ENCODE assay signal across 12 cellular contexts in genomic region chr2:237025090-237025865, GRCh38.
A peak's percentile ranks its signal among the peaks of the same experiment; 100 is the strongest.
DNase-seq lines count a peak whose midpoint lies in the region; TF ChIP-seq lines count a peak whose summit lies in the region.
"Had no signal": no experiment of that assay in that cellular context is flagged by ENCODE, and none has a peak within 500 bp of the region (broad histone marks: within the 10 kb centered on the region; RNA-seq: fewer than 3 reads in every experiment).

No MANE protein-coding gene starts in this region.

- intact Hi-C loops in left ventricle myocardium inferior (cut with micrococcal nuclease), result loop anchor here (5.0 kb wide), 2 partner anchors 463 to 513 kb away; no protein-coding TSS in a partner anchor

- no peak overlapping the region for H3K4me3 ChIP-seq in right atrium auricular region
- no peak overlapping the region for H3K4me3 ChIP-seq in left ventricle myocardium inferior
- H3K4me3 ChIP-seq: BLaER1, SJCRH30 had no signal

- no peaks in the 10 kb centered on the region for H3K36me3 ChIP-seq in right atrium auricular region
- no peaks in the 10 kb centered on the region for H3K36me3 ChIP-seq in left ventricle myocardium inferior
- H3K36me3 ChIP-seq: BLaER1, SJCRH30 had no signal

- H3K4me1 ChIP-seq in right atrium auricular region (no peaks in the 10 kb centered on the region), left ventricle myocardium inferior (no peaks in the 10 kb centered on the region)

- H3K9me3 ChIP-seq in right atrium auricular region (peaks cover 0 to 6% of the 10 kb centered on the region in 2 donors), left ventricle myocardium inferior (replicated peaks) (peaks cover 7% of the 10 kb centered on the region)

- no peak overlapping the region for H3K27ac ChIP-seq in right atrium auricular region
- H3K27ac ChIP-seq in left ventricle myocardium inferior (replicated peaks), result no peak overlapping the region
- H3K27ac ChIP-seq: BLaER1, SJCRH30 had no signal

- TF ChIP-seq CTCF in right atrium auricular region (IDR thresholded peaks at IDR 0.05) (no peak), left ventricle myocardium inferior (IDR thresholded peaks at IDR 0.05; ENCODE audit: borderline replicate concordance) (no peak)

- no peaks in the 10 kb centered on the region for H3K27me3 ChIP-seq in right atrium auricular region
- H3K27me3 ChIP-seq in left ventricle myocardium inferior (ENCODE audit: low read depth), result no peaks in the 10 kb centered on the region
- H3K27me3 ChIP-seq: BLaER1, SJCRH30 had no signal

- DNase-seq in right atrium auricular region (ENCODE audit: low spot score) (peak; percentile 66), left ventricle myocardium inferior (no peak), amniotic stem cell (lab: John Stamatoyannopoulos, UW) (peak; percentile 73), left kidney (ENCODE audit: low read depth, low spot score) (peak; percentile 46), SKM-1 (lab: John Stamatoyannopoulos, UW; ENCODE audit: unreplicated experiment) (no peak), NCI-H2029 treated with DMSO at 0.1 percent for 48 hours (lab: John Stamatoyannopoulos, UW) (no peak), NCI-H187 (lab: John Stamatoyannopoulos, UW) (no peak)
- DNase-seq in activated CD4-positive, alpha-beta T cell treated with anti-CD3 and anti-CD28 coated beads for 48 hours, result no peak
- DNase-seq: cortex of kidney; SJCRH30; stimulated activated CD4-positive, alpha-beta T cell treated with anti-CD3 and anti-CD28 coated beads, Interleukin-4, amount 100 ng/mL, for 4 hours had no signal

Comparison
In these comparisons a context has a peak if more than half of its experiments do, and no peak if none do; other contexts are left out.
1. DNase-seq: peak in right atrium auricular region (single experiment), amniotic stem cell (single experiment) and left kidney (single experiment); none in left ventricle myocardium inferior (single experiment), activated CD4-positive, alpha-beta T cell treated with anti-CD3 and anti-CD28 coated beads for 48 hours (single experiment), SKM-1 (single experiment), NCI-H2029 treated with DMSO at 0.1 percent for 48 hours (single experiment) and NCI-H187 (0 of 2).